ENCODE assay signal across 21 cellular contexts in the genomic region with DNA sequence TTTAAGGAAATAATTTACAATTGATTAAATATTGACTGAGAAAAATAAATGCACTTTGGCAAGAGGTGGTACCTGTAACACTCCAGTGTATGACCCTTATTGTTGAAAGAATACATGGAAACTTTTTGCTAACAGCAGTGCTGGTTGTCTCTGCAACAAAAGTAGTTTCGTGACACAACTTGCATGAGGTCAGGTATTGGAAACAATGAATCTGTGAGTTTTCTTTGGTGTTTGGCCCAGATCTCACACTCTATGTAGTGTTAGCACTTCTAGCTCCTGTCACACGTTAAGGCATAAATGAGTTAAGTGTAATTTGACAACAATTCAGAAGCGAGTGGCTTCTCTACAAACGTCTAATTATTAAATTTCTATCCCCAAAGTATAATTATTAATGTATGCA.
"Had no signal": no experiment of that assay in that cellular context is flagged by ENCODE, and none has a peak within 500 bp of the region (broad histone marks: within the 10 kb centered on the region; RNA-seq: fewer than 3 reads in every experiment).

No MANE protein-coding gene starts in this region.

- H3K4me1 Mint-ChIP-seq: activated naive CD4-positive, alpha-beta T cell treated with anti-CD3 and anti-CD28 coated beads, Interleukin-2, amount 50 U/mL, for 24 hours; IgD-negative memory B cell had no signal

- H3K36me3 ChIP-seq: adrenal gland, breast epithelium, colonic mucosa had no signal

- H3K27ac ChIP-seq: adrenal gland, breast epithelium, colonic mucosa, VCaP had no signal

- H3K9me3 Mint-ChIP-seq: activated naive CD4-positive, alpha-beta T cell treated with anti-CD3 and anti-CD28 coated beads, Interleukin-2, amount 50 U/mL, for 24 hours; T-cell had no signal

- H3K27me3 Mint-ChIP-seq: IgD-negative memory B cell had no signal

- H3K9me3 ChIP-seq: adrenal gland, breast epithelium, colonic mucosa had no signal

- H3K4me1 ChIP-seq: adrenal gland, breast epithelium, colonic mucosa had no signal

- ATAC-seq: T-cell had no signal

- H3K27ac Mint-ChIP-seq: activated naive CD4-positive, alpha-beta T cell treated with anti-CD3 and anti-CD28 coated beads, Interleukin-2, amount 50 U/mL, for 24 hours; IgD-negative memory B cell; T-cell had no signal

- H3K4me3 ChIP-seq: adrenal gland, breast epithelium, colonic mucosa had no signal

- DNase-seq: activated CD4-positive, alpha-beta T cell treated with anti-CD3 and anti-CD28 coated beads for 48 hours; activated CD4-positive, CD25-positive, alpha-beta regulatory T cell; activated CD8-positive, alpha-beta memory T cell treated with anti-CD3 and anti-CD28 coated beads for 24 hours; activated gamma-delta T cell treated with Interleukin-2 at 50 U/mL for 16 hours; adrenal gland; caudate nucleus; colonic mucosa; KG1; NCI-H1048; NCI-H1930; NCI-H345; NCI-H510A; NCI-H526 treated with DMSO at 0.1 percent for 48 hours; NCI-H82; SIG-M5; T-cell; T1000 had no signal

- H3K27me3 ChIP-seq: adrenal gland, breast epithelium, colonic mucosa had no signal

- H3K36me3 Mint-ChIP-seq: activated naive CD4-positive, alpha-beta T cell treated with anti-CD3 and anti-CD28 coated beads, Interleukin-2, amount 50 U/mL, for 24 hours; IgD-negative memory B cell; T-cell had no signal

- H3K4me3 Mint-ChIP-seq: activated naive CD4-positive, alpha-beta T cell treated with anti-CD3 and anti-CD28 coated beads, Interleukin-2, amount 50 U/mL, for 24 hours; IgD-negative memory B cell had no signal
